In the genomic region with DNA sequence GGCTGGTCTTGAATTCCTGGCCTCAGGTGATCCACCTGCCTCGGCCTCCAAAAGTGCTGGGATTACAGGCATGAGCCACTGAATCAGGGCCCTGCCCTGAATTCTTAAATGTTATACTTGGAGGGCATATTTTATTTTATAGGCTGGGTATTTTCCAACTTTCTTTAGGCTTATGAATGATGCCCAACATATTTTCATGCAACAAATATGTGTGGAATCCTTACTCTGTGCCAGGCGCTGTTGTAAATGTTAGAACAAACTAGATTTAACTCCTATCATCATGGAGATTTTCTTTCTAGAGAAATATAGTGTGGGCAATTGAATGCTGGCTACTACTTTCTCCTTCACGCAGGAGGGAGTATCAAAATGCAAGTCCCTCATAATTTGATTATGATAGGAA, we compare ENCODE assay signal across 21 cellular contexts.
A peak's percentile ranks its signal among the peaks of the same experiment; 100 is the strongest.
DNase-seq lines count a peak whose midpoint lies in the region; ATAC-seq and TF ChIP-seq lines count a peak whose summit lies in the region.
"Had no signal": no experiment of that assay in that cellular context is flagged by ENCODE, and none has a peak within 500 bp of the region (broad histone marks: within the 10 kb centered on the region; RNA-seq: fewer than 3 reads in every experiment).

No MANE protein-coding gene starts in this region.

- no peaks in the 10 kb centered on the region for H3K9me3 Mint-ChIP-seq in MCF 10A (ENCODE audit: unreplicated experiment)

- H3K9ac ChIP-seq in mammary epithelial cell (ENCODE audit: insufficient read depth, low read length) = no peak overlapping the region
- no peak overlapping the region for H3K9ac ChIP-seq in adipocyte (ENCODE audit: low read length)

- H3K27ac ChIP-seq in mammary epithelial cell (ENCODE audit: insufficient read depth, low read depth, low read length) = no peak overlapping the region
- H3K27ac ChIP-seq: 22Rv1, HL-60, RWPE1 had no signal

- H3K4me3 Mint-ChIP-seq in MCF 10A (ENCODE audit: unreplicated experiment) = no peak overlapping the region

- no peaks in the 10 kb centered on the region for H4K20me1 ChIP-seq in mammary epithelial cell (ENCODE audit: insufficient read depth, low read length)

- DNase-seq in mammary epithelial cell = peak; percentile 13
- no peak for DNase-seq in MCF 10A (ENCODE audit: unreplicated experiment)
- DNase-seq in adipocyte (ENCODE audit: low read depth) = peak; percentile 71
- DNase-seq in fibroblast of the aortic adventitia (ENCODE audit: low read depth) = peak; percentile 1
- peak; percentile 79 for DNase-seq in retinal pigment epithelial cell (ENCODE audit: low read depth)
- DNase-seq in effector CD8-positive, alpha-beta T cell (lab: John Stamatoyannopoulos, UW) = no peak
- DNase-seq: ACHN, BE2C, Calu3, Karpas-422, NCI-H2029, NCI-H446 treated with DMSO at 0.1 percent for 48 hours, NCI-H526 treated with DMSO at 0.1 percent for 48 hours, SHP77 had no signal

- H3K9me3 ChIP-seq in mammary epithelial cell (replicated peaks; ENCODE audit: insufficient read depth, low read length) (no peaks in the 10 kb centered on the region), adipocyte (ENCODE audit: control insufficient read depth, low read length) (peaks cover 8% of the 10 kb centered on the region)
- H3K9me3 ChIP-seq: BE2C had no signal

- WGBS in mammary epithelial cell (ENCODE audit: low coverage, missing lambda C conversion rate) = 43% methylated on average over 3 of the region's 3 CpGs

- H2AFZ ChIP-seq in mammary epithelial cell (ENCODE audit: low read depth, low read length) = peak overlapping the region; percentile 37

- H3K4me3 ChIP-seq in mammary epithelial cell (replicated peaks in 1 of 3; ENCODE audit: insufficient read depth in 1 of 3, low read depth in 2 of 3, low read length in 3 of 3) = no peak overlapping the region
- H3K4me3 ChIP-seq in adipocyte (ENCODE audit: low read length) = no peak overlapping the region
- no peak overlapping the region for H3K4me3 ChIP-seq in fibroblast of the aortic adventitia (ENCODE audit: low read depth, low read length)
- no peak overlapping the region for H3K4me3 ChIP-seq in retinal pigment epithelial cell (ENCODE audit: low read length)

- TF ChIP-seq CTCF in mammary epithelial cell (conservative IDR thresholded peaks at IDR 0.05 in 1 of 2, IDR thresholded peaks at IDR 0.05 in 1 of 2; ENCODE audit: extremely low read depth in 1 of 2, insufficient read depth in 1 of 2, low read depth in 1 of 2, low read length in 2 of 2) (no peak), MCF 10A (IDR thresholded peaks at IDR 0.05; ENCODE audit: unreplicated experiment) (no peak), fibroblast of the aortic adventitia (IDR thresholded peaks at IDR 0.05; ENCODE audit: insufficient read depth, low read length) (no peak), retinal pigment epithelial cell (conservative IDR thresholded peaks at IDR 0.05; ENCODE audit: low read depth, low read length) (no peak)

- H3K4me1 ChIP-seq in mammary epithelial cell (ENCODE audit: insufficient read depth, low read length) (peaks cover 11% of the 10 kb centered on the region), adipocyte (ENCODE audit: control insufficient read depth, insufficient read depth, low read length) (no peaks in the 10 kb centered on the region)
- H3K4me1 ChIP-seq: BE2C had no signal

- ATAC-seq in GM21619 (IDR thresholded peaks at IDR 0.05; ENCODE audit: unreplicated experiment) (no peak), HG03025 (IDR thresholded peaks at IDR 0.05; ENCODE audit: low FRiP score, unreplicated experiment) (no peak)
- ATAC-seq: HCT116, Panc1 had no signal

- no peaks in the 10 kb centered on the region for H3K27me3 Mint-ChIP-seq in MCF 10A (ENCODE audit: insufficient read depth, unreplicated experiment)

- H3K36me3 Mint-ChIP-seq in MCF 10A (ENCODE audit: insufficient read depth, unreplicated experiment) = no peaks in the 10 kb centered on the region

- H3K79me2 ChIP-seq in mammary epithelial cell (ENCODE audit: insufficient read depth, low read length) = no peaks in the 10 kb centered on the region

- intact Hi-C loops in mammary epithelial cell (cut with micrococcal nuclease) = no loop called here
- intact Hi-C loops in MCF 10A (cut with micrococcal nuclease) = no loop called here

- H3K36me3 ChIP-seq in mammary epithelial cell (ENCODE audit: insufficient read depth, low read length) (peaks cover 1% of the 10 kb centered on the region), adipocyte (ENCODE audit: control insufficient read depth, insufficient read depth, low read length, severe bottlenecking) (no peaks in the 10 kb centered on the region)
- H3K36me3 ChIP-seq: BE2C had no signal

- no peak overlapping the region for H3K27ac Mint-ChIP-seq in MCF 10A (ENCODE audit: low read depth, unreplicated experiment)

- POLR2A ChIA-PET in MCF 10A (lab: Yijun Ruan, JAX) = no interaction called here

- in situ Hi-C loops in mammary epithelial cell (cut with MboI; ENCODE audit: low sequenced_read_pairs in 2 of 2) = no loop called here

- H3K4me1 Mint-ChIP-seq in MCF 10A (ENCODE audit: insufficient read depth, unreplicated experiment) = peaks cover 7% of the 10 kb centered on the region

- CTCF ChIA-PET in mammary epithelial cell (lab: Charles Lee; ENCODE audit: low non-redundant PET) = no interaction called here
- CTCF ChIA-PET in MCF 10A (lab: Yijun Ruan, JAX) = no interaction called here

- no TSS peak for BruUV-seq in mammary epithelial cell (replicated peaks; lab: Mats Ljungman, UMichigan)
- BruUV-seq in MCF 10A (replicated peaks; lab: Mats Ljungman, UMichigan) = no TSS peak

- dilution Hi-C loops in mammary epithelial cell (cut with HindIII; ENCODE audit: low sequenced_read_pairs) = no loop called here

- no peak overlapping the region for H3K4me2 ChIP-seq in mammary epithelial cell (ENCODE audit: insufficient read depth, low read depth, low read length)

- H3K27me3 ChIP-seq in mammary epithelial cell (ENCODE audit: insufficient read depth, low read length) (no peaks in the 10 kb centered on the region), adipocyte (replicated peaks; ENCODE audit: control insufficient read depth, insufficient read depth, low read length) (no peaks in the 10 kb centered on the region)
- H3K27me3 ChIP-seq: BE2C had no signal

Comparison
In these comparisons a context has a peak if more than half of its experiments do, and no peak if none do; other contexts are left out.
1. DNase-seq: peak in mammary epithelial cell (single experiment), adipocyte (single experiment), fibroblast of the aortic adventitia (single experiment) and retinal pigment epithelial cell (single experiment); none in MCF 10A (single experiment) and effector CD8-positive, alpha-beta T cell (single experiment).